Comparison of ENCODE assay signal across 11 cellular contexts in genomic region chr19:41877916-41878905, GRCh38. TPM values are rescaled to one million over a fixed set of nuclear protein-coding genes. Genes with fewer than 3 reads are reported as not detected.
A peak's percentile ranks its signal among the peaks of the same experiment; 100 is the strongest.
DNase-seq lines count a peak whose midpoint lies in the region; ATAC-seq and TF ChIP-seq lines count a peak whose summit lies in the region.
"Had no signal": no experiment of that assay in that cellular context is flagged by ENCODE, and none has a peak within 500 bp of the region (broad histone marks: within the 10 kb centered on the region; RNA-seq: fewer than 3 reads in every experiment).

No MANE protein-coding gene starts in this region.

- peaks cover 2% of the 10 kb centered on the region for H3K36me3 Mint-ChIP-seq in activated naive CD4-positive, alpha-beta T cell treated with anti-CD3 and anti-CD28 coated beads, Interleukin-2, amount 50 U/mL, for 24 hours
- no peaks in the 10 kb centered on the region for H3K36me3 Mint-ChIP-seq in immature natural killer cell

- H3K4me3 ChIP-seq in Karpas-422 (ENCODE audit: low read length) (peak overlapping the region; percentile 91), upper lobe of left lung (no peak overlapping the region), brain microvascular endothelial cell (ENCODE audit: low read depth, low read length) (no peak overlapping the region)

- H3K9me2 ChIP-seq in Karpas-422 (replicated peaks; ENCODE audit: insufficient read depth, low read length): no peaks in the 10 kb centered on the region

- ATAC-seq in upper lobe of left lung (ENCODE audit: low FRiP score in 2 of 2): no peak
- no peak for ATAC-seq in HG03175 (IDR thresholded peaks at IDR 0.05; ENCODE audit: unreplicated experiment)

- TF ChIP-seq CTCF in upper lobe of left lung (IDR thresholded peaks at IDR 0.05) (no peak), brain microvascular endothelial cell (IDR thresholded peaks at IDR 0.05; ENCODE audit: low read depth, low read length, missing control alignments) (no peak)

- 70 to 72% methylated on average over 17 of the region's 17 CpGs for WGBS in upper lobe of left lung, 2 donors

- TF ChIP-seq EP300 in upper lobe of left lung (IDR thresholded peaks at IDR 0.05): no peak

- H3K79me2 ChIP-seq in Karpas-422 (ENCODE audit: low read length): peaks cover 26% of the 10 kb centered on the region

- no peak for TF ChIP-seq POLR2A in upper lobe of left lung (IDR thresholded peaks at IDR 0.05)

- H3K4me1 ChIP-seq in Karpas-422 (ENCODE audit: low read length): peaks cover 70% of the 10 kb centered on the region
- peaks cover 12 to 32% (median 25%) of the 10 kb centered on the region in 4 donors for H3K4me1 ChIP-seq in upper lobe of left lung
- H3K4me1 ChIP-seq: BE2C had no signal

- no peak overlapping the region for H2AFZ ChIP-seq in Karpas-422 (ENCODE audit: low read length)

- H3K9me3 Mint-ChIP-seq in activated naive CD4-positive, alpha-beta T cell treated with anti-CD3 and anti-CD28 coated beads, Interleukin-2, amount 50 U/mL, for 24 hours: no peaks in the 10 kb centered on the region
- H3K9me3 Mint-ChIP-seq in immature natural killer cell: no peaks in the 10 kb centered on the region

- peak overlapping the region; percentile 99 for H3K9ac ChIP-seq in Karpas-422 (ENCODE audit: low read length)

- no peaks in the 10 kb centered on the region for H4K20me1 ChIP-seq in Karpas-422 (ENCODE audit: insufficient read depth, low read depth, low read length)

- DNase-seq in activated naive CD4-positive, alpha-beta T cell (lab: John Stamatoyannopoulos, UW): no peak
- DNase-seq in Karpas-422: peak; percentile 69
- DNase-seq in immature natural killer cell: no peak
- no peak for DNase-seq in upper lobe of left lung
- DNase-seq in pons (ENCODE audit: low spot score): no peak
- DNase-seq in brain microvascular endothelial cell: no peak
- DNase-seq: BE2C, NCI-H1417 had no signal

- H3K27me3 ChIP-seq in Karpas-422 (ENCODE audit: low read length) (no peaks in the 10 kb centered on the region), upper lobe of left lung (no peaks in the 10 kb centered on the region), brain microvascular endothelial cell (replicated peaks) (no peaks in the 10 kb centered on the region)

- no peaks in the 10 kb centered on the region for H3K27me3 Mint-ChIP-seq in activated naive CD4-positive, alpha-beta T cell treated with anti-CD3 and anti-CD28 coated beads, Interleukin-2, amount 50 U/mL, for 24 hours
- H3K27me3 Mint-ChIP-seq in immature natural killer cell (ENCODE audit: low read depth in 3 of 3): peaks cover 13 to 16% (median 15%) of the 10 kb centered on the region in 3 donors

- H3K27ac Mint-ChIP-seq in activated naive CD4-positive, alpha-beta T cell treated with anti-CD3 and anti-CD28 coated beads, Interleukin-2, amount 50 U/mL, for 24 hours: peak overlapping the region; percentile 74
- H3K27ac Mint-ChIP-seq in immature natural killer cell: peak overlapping the region; percentile 98 to 100 (median 99)

- H3K4me1 Mint-ChIP-seq in activated naive CD4-positive, alpha-beta T cell treated with anti-CD3 and anti-CD28 coated beads, Interleukin-2, amount 50 U/mL, for 24 hours: peaks cover 73% of the 10 kb centered on the region
- H3K4me1 Mint-ChIP-seq in immature natural killer cell: peaks cover 43 to 80% of the 10 kb centered on the region in 2 donors

- no peaks in the 10 kb centered on the region for H3K9me3 ChIP-seq in Karpas-422 (ENCODE audit: low read length)
- no peaks in the 10 kb centered on the region for H3K9me3 ChIP-seq in upper lobe of left lung
- H3K9me3 ChIP-seq: BE2C had no signal

- H3K4me2 ChIP-seq in Karpas-422 (ENCODE audit: low read depth, low read length, poor library complexity, severe bottlenecking): peak overlapping the region; percentile 97

- in situ Hi-C loops in brain microvascular endothelial cell (cut with HindIII; ENCODE audit: low pct_ligation_motif_present, low sequenced_read_pairs): no loop called here

- H3K36me3 ChIP-seq in Karpas-422 (ENCODE audit: insufficient read depth, low read length): peaks cover 6% of the 10 kb centered on the region; the same call in 1 of the 2 replicates
- H3K36me3 ChIP-seq in upper lobe of left lung: no peaks in the 10 kb centered on the region
- no peaks in the 10 kb centered on the region for H3K36me3 ChIP-seq in brain microvascular endothelial cell (replicated peaks)
- H3K36me3 ChIP-seq: BE2C had no signal

- H3K4me3 Mint-ChIP-seq in activated naive CD4-positive, alpha-beta T cell treated with anti-CD3 and anti-CD28 coated beads, Interleukin-2, amount 50 U/mL, for 24 hours: peak overlapping the region; percentile 30
- peak overlapping the region in 3 of 5 donors; percentile 26 to 64 (median 59) for H3K4me3 Mint-ChIP-seq in immature natural killer cell

- H3K27ac ChIP-seq in Karpas-422 (ENCODE audit: low read length) (peak overlapping the region; percentile 99), upper lobe of left lung (peak overlapping the region in 3 of 4 donors; percentile 49 to 75 (median 65)), brain microvascular endothelial cell (no peak overlapping the region)

RNA-seq across cellular contexts. Expression of gene CD79A, which starts 1.1 kb away (rescaled TPM):
- total RNA-seq in Karpas-422 (2014; rRNA removed; shearing (Covaris generic); ENCODE audit: low replicate concordance): 970 and 1,036 TPM in 2 replicates
- 1 to 10 TPM; 4.1 to 8.3 (median 5.1) TPM for polyA plus RNA-seq in immature natural killer cell
- total RNA-seq in upper lobe of left lung: 1 to 10 TPM in 4 of 6 donors, under 1 TPM in 1, not detected in 1; 0.76 to 4.7 (median 4.1) TPM

RNA-seq across cellular contexts. Expression of gene ARHGEF1, which starts 4.8 kb away (rescaled TPM):
- 136 and 137 TPM in 2 replicates for total RNA-seq in Karpas-422 (2014; rRNA removed; shearing (Covaris generic); ENCODE audit: low replicate concordance)
- 100 to 1,000 TPM; 129 to 394 (median 156) TPM for polyA plus RNA-seq in immature natural killer cell
- 100 to 1,000 TPM; 115 to 731 (median 233) TPM for total RNA-seq in upper lobe of left lung

RNA-seq across cellular contexts. Expression of gene RPS19, which starts 18.2 kb away (rescaled TPM):
- 2,482 and 3,478 TPM in 2 replicates for total RNA-seq in Karpas-422 (2014; rRNA removed; shearing (Covaris generic); ENCODE audit: low replicate concordance)
- 1,000 to 10,000 TPM; 2,260 to 5,043 (median 3,564) TPM for polyA plus RNA-seq in immature natural killer cell
- 1,000 to 10,000 TPM in 5 of 6 donors, 100 to 1,000 TPM in 1; 677 to 2,013 (median 1,382) TPM for total RNA-seq in upper lobe of left lung

RNA-seq across cellular contexts. Expression of gene DMRTC2, which starts 33.4 kb away (rescaled TPM):
- not detected in 2 replicates for total RNA-seq in Karpas-422 (2014; rRNA removed; shearing (Covaris generic); ENCODE audit: low replicate concordance)
- polyA plus RNA-seq in immature natural killer cell: not detected
- total RNA-seq in upper lobe of left lung: not detected
- polyA plus RNA-seq: adipose tissue had no signal

RNA-seq across cellular contexts. Expression of gene LYPD4, which starts 33.7 kb away (rescaled TPM):
- total RNA-seq in Karpas-422 (2014; rRNA removed; shearing (Covaris generic); ENCODE audit: low replicate concordance): not detected in 2 replicates
- not detected for polyA plus RNA-seq in immature natural killer cell
- total RNA-seq in upper lobe of left lung: not detected
- polyA plus RNA-seq: adipose tissue had no signal

Comparison
In these comparisons a context has a peak if more than half of its experiments do, and no peak if none do; other contexts are left out.
1. RNA of gene CD79A, which starts 1.1 kb away (total RNA-seq): 970 to 1,036 TPM in Karpas-422; 0.76 to 4.7 TPM in upper lobe of left lung; every median in the first group is over 100 times any median in the second.